12 cellular contexts compared by ENCODE assay signal in genomic region chr7:108282427-108282996, GRCh38.
"Had no signal": no experiment of that assay in that cellular context is flagged by ENCODE, and none has a peak within 500 bp of the region (broad histone marks: within the 10 kb centered on the region; RNA-seq: fewer than 3 reads in every experiment).

No MANE protein-coding gene starts in this region.

- H3K4me3 ChIP-seq: coronary artery, testis, upper lobe of right lung had no signal

- H3K9me3 ChIP-seq: testis, upper lobe of right lung had no signal

- DNase-seq: activated CD4-positive, alpha-beta memory T cell treated with anti-CD3 and anti-CD28 coated beads, Interleukin-2, amount 10 ng/mL, durations not matched to agents 7 days and 5 days; activated CD4-positive, alpha-beta T cell treated with anti-CD3 and anti-CD28 coated beads for 36 hours; activated CD8-positive, alpha-beta memory T cell treated with anti-CD3 and anti-CD28 coated beads, Interleukin-2, amount 50 U/mL, for 48 hours; central memory CD4-positive, alpha-beta T cell; effector CD8-positive, alpha-beta T cell; left ventricle myocardium superior; stimulated activated CD4-positive, alpha-beta T cell treated with anti-CD3 and anti-CD28 coated beads, Interleukin-2, amount 100 ng/mL, for 48 hours; testis; upper lobe of right lung had no signal

- H3K27ac ChIP-seq: coronary artery, epithelial cell of prostate, testis, upper lobe of right lung, VCaP had no signal

- H3K36me3 ChIP-seq: upper lobe of right lung had no signal

- ATAC-seq: activated CD4-positive, alpha-beta T cell treated with anti-CD3 and anti-CD28 coated beads for 36 hours; left ventricle myocardium superior; upper lobe of right lung had no signal

- H3K27me3 ChIP-seq: testis, upper lobe of right lung had no signal

- H3K4me1 ChIP-seq: testis, upper lobe of right lung had no signal
